Comparison of ENCODE assay signal across 10 cellular contexts in genomic region chr13:29845440-29846056, GRCh38. TPM values are rescaled to one million over a fixed set of nuclear protein-coding genes. Genes with fewer than 3 reads are reported as not detected.
DNase-seq lines count a peak whose midpoint lies in the region; ATAC-seq and TF ChIP-seq lines count a peak whose summit lies in the region.
"Had no signal": no experiment of that assay in that cellular context is flagged by ENCODE, and none has a peak within 500 bp of the region (broad histone marks: within the 10 kb centered on the region; RNA-seq: fewer than 3 reads in every experiment).

No MANE protein-coding gene starts in this region.

- no peak overlapping the region for H3K4me3 ChIP-seq in CD8-positive, alpha-beta T cell (ENCODE audit: low read depth, low read length)

- no peak overlapping the region for H3K27ac ChIP-seq in CD8-positive, alpha-beta T cell (ENCODE audit: low read depth, low read length)

- peaks cover 17% of the 10 kb centered on the region for H3K36me3 Mint-ChIP-seq in CD8-positive, alpha-beta T cell
- no peaks in the 10 kb centered on the region for H3K36me3 Mint-ChIP-seq in neural crest cell (ENCODE audit: low read depth)

- CTCF ChIA-PET in CD8-positive, alpha-beta T cell (lab: Charles Lee) = interaction anchor here (0.6 to 9.9 kb wide), 14 partner anchors 19 to 337 kb away, joined by 3 to 134 read pairs (median 3); no protein-coding TSS in a partner anchor

- intact Hi-C loops in CD8-positive, alpha-beta T cell (cut with DNase I, micrococcal nuclease) = loop anchor here (1.0 to 5.0 kb wide), 3 partner anchors 268 to 1317 kb away; partner anchors contain the start of gene HSPH1 (in 1 of the 2)

- DNase-seq in CD8-positive, alpha-beta T cell = no peak
- DNase-seq in MV-4-11 (lab: John Stamatoyannopoulos, UW) (peak; percentile 8), dedifferentiated amniotic fluid mesenchymal stem cell (ENCODE audit: extremely low spot score) (peak; percentile 43), neural crest cell (ENCODE audit: low read depth, low spot score) (no peak)
- no peak for DNase-seq in activated naive CD4-positive, alpha-beta T cell treated with anti-CD3 and anti-CD28 coated beads, Interleukin-2, amount 50 U/mL, for 16 hours
- DNase-seq: T-helper 1 cell had no signal

- H3K27ac Mint-ChIP-seq in CD8-positive, alpha-beta T cell = no peak overlapping the region
- H3K27ac Mint-ChIP-seq in neural crest cell (ENCODE audit: unreplicated experiment) = no peak overlapping the region

- no peak for ATAC-seq in CD8-positive, alpha-beta T cell
- ATAC-seq in HG02938 (IDR thresholded peaks at IDR 0.05; ENCODE audit: unreplicated experiment) = no peak
- no peak for ATAC-seq in GM19452 (IDR thresholded peaks at IDR 0.05; ENCODE audit: unreplicated experiment)
- ATAC-seq in HG02981 (IDR thresholded peaks at IDR 0.05; ENCODE audit: unreplicated experiment) = no peak

- TF ChIP-seq CTCF in CD8-positive, alpha-beta T cell (IDR thresholded peaks at IDR 0.05) = peak; percentile 53
- TF ChIP-seq CTCF in neural crest cell (conservative IDR thresholded peaks at IDR 0.05) = peak; percentile 63

- no peaks in the 10 kb centered on the region for H3K27me3 Mint-ChIP-seq in CD8-positive, alpha-beta T cell (ENCODE audit: low read depth)
- H3K27me3 Mint-ChIP-seq in neural crest cell (ENCODE audit: low read depth) = no peaks in the 10 kb centered on the region
- H3K27me3 Mint-ChIP-seq: stimulated activated naive CD8-positive, alpha-beta T cell treated with anti-CD3 and anti-CD28 coated beads, Interleukin-15, Interleukin-2, amounts not matched to agents 100 ng/mL and 50 ng/mL, for 24 hours had no signal

- POLR2A ChIA-PET in CD8-positive, alpha-beta T cell (lab: Charles Lee) = interaction anchor here (1.0 kb wide), 1 partner anchor 269 kb away, joined by 3 read pairs; no protein-coding TSS in a partner anchor

- no peaks in the 10 kb centered on the region for H3K9me3 Mint-ChIP-seq in CD8-positive, alpha-beta T cell
- no peaks in the 10 kb centered on the region for H3K9me3 Mint-ChIP-seq in neural crest cell
- H3K9me3 Mint-ChIP-seq: stimulated activated naive CD8-positive, alpha-beta T cell treated with anti-CD3 and anti-CD28 coated beads, Interleukin-15, Interleukin-2, amounts not matched to agents 100 ng/mL and 50 ng/mL, for 24 hours had no signal

- H3K4me1 ChIP-seq in CD8-positive, alpha-beta T cell (ENCODE audit: insufficient read depth, low read length) = peaks cover 29% of the 10 kb centered on the region

- no peak overlapping the region for H3K4me3 Mint-ChIP-seq in CD8-positive, alpha-beta T cell
- H3K4me3 Mint-ChIP-seq in neural crest cell = peak overlapping the region; percentile 74
- H3K4me3 Mint-ChIP-seq: stimulated activated naive CD8-positive, alpha-beta T cell treated with anti-CD3 and anti-CD28 coated beads, Interleukin-15, Interleukin-2, amounts not matched to agents 100 ng/mL and 50 ng/mL, for 24 hours had no signal

- no peaks in the 10 kb centered on the region for H3K36me3 ChIP-seq in CD8-positive, alpha-beta T cell (ENCODE audit: insufficient read depth, low read length)

- H3K9me3 ChIP-seq in CD8-positive, alpha-beta T cell (ENCODE audit: low read length) = no peaks in the 10 kb centered on the region

- peaks cover 66% of the 10 kb centered on the region for H3K4me1 Mint-ChIP-seq in CD8-positive, alpha-beta T cell (ENCODE audit: low read depth)
- H3K4me1 Mint-ChIP-seq in neural crest cell = peaks cover 61% of the 10 kb centered on the region

- H3K27me3 ChIP-seq in CD8-positive, alpha-beta T cell (ENCODE audit: insufficient read depth, low read length) = no peaks in the 10 kb centered on the region

RNA-seq across cellular contexts. Expression of gene UBL3, which starts 4.9 kb away (rescaled TPM):
- total RNA-seq in CD8-positive, alpha-beta T cell = 10 to 100 TPM; 40.0 to 43.1 TPM
- total RNA-seq in neural crest cell = 35.5 and 36.0 TPM in 2 replicates

Comparison
In these comparisons a context has a peak if more than half of its experiments do, and no peak if none do; other contexts are left out.
1. DNase-seq: peak in MV-4-11 (single experiment) and dedifferentiated amniotic fluid mesenchymal stem cell (single experiment); none in CD8-positive, alpha-beta T cell (0 of 7), neural crest cell (single experiment) and activated naive CD4-positive, alpha-beta T cell treated with anti-CD3 and anti-CD28 coated beads, Interleukin-2, amount 50 U/mL, for 16 hours (single experiment).